Comparison of ENCODE assay signal across 16 cellular contexts in genomic region chr10:89632824-89633223, GRCh38.
"Had no signal": no experiment of that assay in that cellular context is flagged by ENCODE, and none has a peak within 500 bp of the region (broad histone marks: within the 10 kb centered on the region; RNA-seq: fewer than 3 reads in every experiment).

No MANE protein-coding gene starts in this region.

- H3K9me3 Mint-ChIP-seq: activated CD8-positive, alpha-beta T cell treated with anti-CD3 and anti-CD28 coated beads for 36 hours; brain; dendritic cell treated with granulocyte-macrophage colony-stimulating factor and Interleukin-4, amounts not matched to agents 40 ng/mL and 50 ng/mL, for 4 days; nephron progenitor cell; stimulated activated memory B cell treated with anti-CD40 and anti-IgM and Interleukin-4, amounts not matched to agents 10 μg/mL and 1 μg/mL and 100 μg/mL, for 72 hours; T-helper 1 cell treated with Interleukin-12 subunit alpha and Interleukin-12 subunit beta and Interleukin-4 antibody, amounts not matched to agents 30 μg/mL and 1 μg/mL, for 36 hours had no signal

- H3K4me3 ChIP-seq: left ventricle myocardium inferior had no signal

- DNase-seq: activated CD4-positive, alpha-beta T cell treated with anti-CD3 and anti-CD28 coated beads for 48 hours; activated CD8-positive, alpha-beta T cell treated with anti-CD3 and anti-CD28 coated beads for 36 hours; activated gamma-delta T cell treated with Interleukin-2 at 50 U/mL for 16 hours; activated T-cell treated with anti-CD3 and anti-CD28 coated beads, Interleukin-2, amount 50 U/mL, for 48 hours; amygdala; effector memory CD4-positive, alpha-beta T cell; islet precursor cell; left ventricle myocardium inferior; nephron progenitor cell; stimulated activated CD4-positive, alpha-beta T cell treated with anti-CD3 and anti-CD28 coated beads, Interleukin-2, amount 100 ng/mL, for 48 hours; WERI-Rb-1 had no signal

- H3K4me3 Mint-ChIP-seq: activated CD8-positive, alpha-beta T cell treated with anti-CD3 and anti-CD28 coated beads for 36 hours; activated naive CD8-positive, alpha-beta T cell; brain; dendritic cell treated with granulocyte-macrophage colony-stimulating factor and Interleukin-4, amounts not matched to agents 40 ng/mL and 50 ng/mL, for 4 days; nephron progenitor cell; stimulated activated memory B cell treated with anti-CD40 and anti-IgM and Interleukin-4, amounts not matched to agents 10 μg/mL and 1 μg/mL and 100 μg/mL, for 72 hours; T-helper 1 cell treated with Interleukin-12 subunit alpha and Interleukin-12 subunit beta and Interleukin-4 antibody, amounts not matched to agents 30 μg/mL and 1 μg/mL, for 36 hours had no signal

- H3K27ac Mint-ChIP-seq: activated CD8-positive, alpha-beta T cell treated with anti-CD3 and anti-CD28 coated beads for 36 hours; activated naive CD8-positive, alpha-beta T cell; dendritic cell treated with granulocyte-macrophage colony-stimulating factor and Interleukin-4, amounts not matched to agents 40 ng/mL and 50 ng/mL, for 4 days; nephron progenitor cell; stimulated activated memory B cell treated with anti-CD40 and anti-IgM and Interleukin-4, amounts not matched to agents 10 μg/mL and 1 μg/mL and 100 μg/mL, for 72 hours; T-helper 1 cell treated with Interleukin-12 subunit alpha and Interleukin-12 subunit beta and Interleukin-4 antibody, amounts not matched to agents 30 μg/mL and 1 μg/mL, for 36 hours had no signal

- H3K27me3 Mint-ChIP-seq: activated CD8-positive, alpha-beta T cell treated with anti-CD3 and anti-CD28 coated beads for 36 hours; activated naive CD8-positive, alpha-beta T cell; dendritic cell treated with granulocyte-macrophage colony-stimulating factor and Interleukin-4, amounts not matched to agents 40 ng/mL and 50 ng/mL, for 4 days; stimulated activated memory B cell treated with anti-CD40 and anti-IgM and Interleukin-4, amounts not matched to agents 10 μg/mL and 1 μg/mL and 100 μg/mL, for 72 hours had no signal

- H3K4me1 Mint-ChIP-seq: stimulated activated memory B cell treated with anti-CD40 and anti-IgM and Interleukin-4, amounts not matched to agents 10 μg/mL and 1 μg/mL and 100 μg/mL, for 72 hours had no signal

- H3K27ac ChIP-seq: left ventricle myocardium inferior, WERI-Rb-1 had no signal

- ATAC-seq: activated CD8-positive, alpha-beta T cell treated with anti-CD3 and anti-CD28 coated beads for 36 hours; stimulated activated memory B cell treated with anti-CD40 and anti-IgM and Interleukin-4, amounts not matched to agents 10 μg/mL and 1 μg/mL and 100 μg/mL, for 72 hours had no signal

- H3K9me3 ChIP-seq: left ventricle myocardium inferior had no signal

- H3K36me3 ChIP-seq: left ventricle myocardium inferior had no signal

- H3K36me3 Mint-ChIP-seq: activated naive CD8-positive, alpha-beta T cell had no signal
